6 cellular contexts compared by ENCODE assay signal in the genomic region with DNA sequence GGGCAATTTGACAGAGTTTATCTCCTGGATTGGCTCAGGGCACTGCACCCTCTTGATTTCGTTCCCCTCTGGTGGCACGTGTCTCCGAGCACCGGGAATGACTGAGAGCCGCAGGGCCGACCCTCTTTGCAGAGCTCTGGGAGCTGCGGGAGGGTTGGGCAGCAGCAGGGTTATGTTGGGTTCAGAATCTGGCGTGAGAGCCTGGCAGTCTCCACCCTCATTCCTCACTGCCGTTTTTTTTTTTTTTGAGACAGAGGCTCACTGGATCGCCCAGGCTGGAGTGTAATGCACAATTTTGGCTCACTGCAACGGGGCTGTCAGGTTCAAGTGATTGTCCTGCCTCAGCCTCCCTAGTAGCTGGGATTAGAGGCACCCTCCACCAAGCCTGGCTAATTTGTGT.
DNase-seq lines count a peak whose midpoint lies in the region; ATAC-seq and TF ChIP-seq lines count a peak whose summit lies in the region.
"Not testable (repeated sequence)": the region's sequence is repeated elsewhere in the genome, so short reads cannot be mapped to it uniquely, and the experiment has no call there.

No MANE protein-coding gene starts in this region.

- H3K9me3 ChIP-seq in GM23248 (ENCODE audit: low read depth); heart left ventricle; osteoblast (ENCODE audit: low read depth, low read length): not testable (repeated sequence)

- H3K4me2 ChIP-seq in GM23248 (ENCODE audit: unreplicated experiment); osteoblast (ENCODE audit: insufficient read depth, low read length): not testable (repeated sequence)

- not testable (repeated sequence) for H3K27me3 ChIP-seq in GM23248 (replicated peaks; ENCODE audit: insufficient read depth); heart left ventricle; osteoblast (ENCODE audit: insufficient read depth, low read length)

- intact Hi-C loops in Right ventricle myocardium inferior (cut with DNase I); heart left ventricle (cut with DNase I); left cardiac atrium (cut with DNase I); left ventricle myocardium superior (cut with micrococcal nuclease): not testable (repeated sequence)

- H3F3A ChIP-seq in GM23248 (ENCODE audit: insufficient read depth), result not testable (repeated sequence)

- peak; percentile 25 for DNase-seq in GM23248
- not testable (repeated sequence) for DNase-seq in Right ventricle myocardium inferior (ENCODE audit: missing footprints); heart left ventricle; left cardiac atrium; left ventricle myocardium superior; osteoblast (ENCODE audit: insufficient read length, low spot score, missing footprints)

- not testable (repeated sequence) for TF ChIP-seq POLR2A in heart left ventricle (IDR thresholded peaks at IDR 0.05)

- in situ Hi-C loops in GM23248 (cut with MboI), result not testable (repeated sequence)

- H4K20me1 ChIP-seq in GM23248 (ENCODE audit: insufficient read depth), result not testable (repeated sequence)
- H4K20me1 ChIP-seq in osteoblast (ENCODE audit: insufficient read depth, low read length), result peaks cover 17% of the 10 kb centered on the region

- TF ChIP-seq CTCF in heart left ventricle (IDR thresholded peaks at IDR 0.05); osteoblast (IDR thresholded peaks at IDR 0.05; ENCODE audit: extremely low read depth, low read depth, low read length): not testable (repeated sequence)

- H3K9ac ChIP-seq in GM23248, result not testable (repeated sequence)

- H3K27ac ChIP-seq in GM23248 (peak overlapping the region; percentile 43; the same call in 1 of the 2 replicates), osteoblast (ENCODE audit: low read depth, low read length) (peak overlapping the region; percentile 37)
- H3K27ac ChIP-seq in heart left ventricle, result not testable (repeated sequence)

- not testable (repeated sequence) for H3K36me3 ChIP-seq in GM23248 (ENCODE audit: low read depth)
- H3K36me3 ChIP-seq in heart left ventricle (peaks cover 0 to 16% (median 12%) of the 10 kb centered on the region in 9 donors), osteoblast (ENCODE audit: insufficient read depth, low read length) (peaks cover 12% of the 10 kb centered on the region)

- peaks cover 16% of the 10 kb centered on the region for H3K4me1 ChIP-seq in GM23248 (ENCODE audit: insufficient read depth)
- H3K4me1 ChIP-seq in heart left ventricle, result peaks cover 0 to 17% (median 8%) of the 10 kb centered on the region in 12 donors
- not testable (repeated sequence) for H3K4me1 ChIP-seq in osteoblast (ENCODE audit: insufficient read depth, low read length)

- peak; percentile 58 for ATAC-seq in Right ventricle myocardium inferior
- ATAC-seq in heart left ventricle, result peak; percentile 24 to 66 (median 38)
- ATAC-seq in left cardiac atrium, result peak; percentile 51 to 75
- peak; percentile 63 for ATAC-seq in left ventricle myocardium superior

- not testable (repeated sequence) for H2AFZ ChIP-seq in GM23248; osteoblast (ENCODE audit: low read length)

- WGBS in GM23248 (ENCODE audit: low coverage in 1 of 2, low lambda C conversion rate in 2 of 2, missing lambda C conversion rate in 2 of 2), 2 experiments, result 7 to 14% methylated on average over 4 to 5 of the region's 11 CpGs
- WGBS in heart left ventricle, 4 donors, result 33 to 71% (median 48%) methylated on average over 4 to 9 of the region's 11 CpGs

- H3K4me3 ChIP-seq in GM23248; heart left ventricle; osteoblast (ENCODE audit: insufficient read depth, low read length): not testable (repeated sequence)

- peaks cover 49% of the 10 kb centered on the region for H3K79me2 ChIP-seq in GM23248 (ENCODE audit: insufficient read depth)
- H3K79me2 ChIP-seq in osteoblast (ENCODE audit: insufficient read depth, low read length), result peaks cover 34% of the 10 kb centered on the region

- not testable (repeated sequence) for H3K9me2 ChIP-seq in GM23248 (ENCODE audit: insufficient read depth)
